Comparison of ENCODE assay signal across 9 cellular contexts in the genomic region with DNA sequence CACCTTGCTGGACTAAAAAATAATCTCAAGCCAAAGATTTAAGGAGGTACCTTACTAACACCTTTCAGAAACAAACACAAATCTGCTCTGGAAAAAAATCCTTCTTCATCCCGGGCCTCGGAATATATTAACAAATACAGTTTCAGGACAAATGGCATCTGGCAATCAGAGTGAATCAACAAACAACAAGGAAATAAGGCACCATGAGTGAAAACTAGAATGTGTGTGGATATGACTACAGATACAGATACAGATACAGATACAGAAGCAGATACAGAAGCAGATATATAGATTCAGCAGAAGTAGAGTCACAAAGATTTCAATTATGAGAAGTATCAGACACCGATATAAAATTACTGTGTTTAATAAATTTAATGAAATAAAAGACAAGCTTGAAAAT.
"Had no signal": no experiment of that assay in that cellular context is flagged by ENCODE, and none has a peak within 500 bp of the region (broad histone marks: within the 10 kb centered on the region; RNA-seq: fewer than 3 reads in every experiment).

No MANE protein-coding gene starts in this region.

- FAIRE-seq: HepG2, HTR-8/SVneo had no signal

- H3K4me2 ChIP-seq: KMS-11 had no signal

- H3K9ac ChIP-seq: KMS-11 had no signal

- ATAC-seq: HepG2 had no signal

- DNase-seq: IMR-90, Karpas-422, Kasumi-1, KBM-7, KG1 had no signal

- H3K27ac ChIP-seq: HL-60, KMS-11 had no signal
